ENCODE assay signal across 9 cellular contexts in genomic region chr4:149897784-149898183, GRCh38.
DNase-seq lines count a peak whose midpoint lies in the region; ATAC-seq and TF ChIP-seq lines count a peak whose summit lies in the region.
"Had no signal": no experiment of that assay in that cellular context is flagged by ENCODE, and none has a peak within 500 bp of the region (broad histone marks: within the 10 kb centered on the region; RNA-seq: fewer than 3 reads in every experiment).

No MANE protein-coding gene starts in this region.

- H3K36me3 ChIP-seq in RWPE2 (ENCODE audit: low read depth): no peaks in the 10 kb centered on the region

- CTCF ChIA-PET in CD4-positive, alpha-beta T cell (lab: Charles Lee): no interaction called here

- no peak overlapping the region for H2AK5ac ChIP-seq in H9 (ENCODE audit: insufficient read length, low read length)

- H3K4me1 Mint-ChIP-seq in H9: no peaks in the 10 kb centered on the region
- no peaks in the 10 kb centered on the region for H3K4me1 Mint-ChIP-seq in CD4-positive, alpha-beta T cell (ENCODE audit: low read depth)

- no peak overlapping the region for H3K56ac ChIP-seq in H9 (ENCODE audit: insufficient read length, low read depth, low read length)

- H3K27me3 ChIP-seq in H9 (ENCODE audit: insufficient read depth, low read length): no peaks in the 10 kb centered on the region
- no peaks in the 10 kb centered on the region for H3K27me3 ChIP-seq in RWPE2 (ENCODE audit: insufficient read depth, poor library complexity, severe bottlenecking)
- H3K27me3 ChIP-seq in CD4-positive, alpha-beta T cell (ENCODE audit: control insufficient read depth, insufficient read depth, low read length): no peaks in the 10 kb centered on the region

- no peak overlapping the region for H4K91ac ChIP-seq in H9 (ENCODE audit: insufficient read length, low read depth, low read length)

- H3T11ph ChIP-seq in H9 (ENCODE audit: low read length): no peak overlapping the region

- no peaks in the 10 kb centered on the region for H3K79me1 ChIP-seq in H9 (ENCODE audit: insufficient read depth, low read depth, low read length, poor library complexity, severe bottlenecking)

- no peak overlapping the region for H3K14ac ChIP-seq in H9 (ENCODE audit: insufficient read depth, low read length)

- intact Hi-C loops in CD4-positive, alpha-beta T cell (cut with DNase I, micrococcal nuclease): no loop called here

- H4K8ac ChIP-seq in H9 (replicated peaks; ENCODE audit: insufficient read length, low read depth, low read length): no peak overlapping the region

- no peaks in the 10 kb centered on the region for H4K20me1 ChIP-seq in H9 (ENCODE audit: control insufficient read depth, insufficient read depth, insufficient read length)

- TF ChIP-seq CTCF in H9 (conservative IDR thresholded peaks at IDR 0.05) (peak; percentile 71), RWPE2 (IDR thresholded peaks at IDR 0.05; ENCODE audit: poor library complexity, severe bottlenecking) (peak; percentile 61), coronary artery (IDR thresholded peaks at IDR 0.05) (no peak)
- TF ChIP-seq CTCF in CD4-positive, alpha-beta T cell (IDR thresholded peaks at IDR 0.05): no peak

- H3K9me3 Mint-ChIP-seq in H9: no peaks in the 10 kb centered on the region
- H3K9me3 Mint-ChIP-seq in CD4-positive, alpha-beta T cell: no peaks in the 10 kb centered on the region
- H3K9me3 Mint-ChIP-seq: activated T-cell treated with anti-CD3 and anti-CD28 coated beads, Interleukin-2, amount 50 U/mL, for 24 hours had no signal

- no peak overlapping the region for H2BK5ac ChIP-seq in H9 (ENCODE audit: insufficient read length, low read length)

- no peak overlapping the region for H2AFZ ChIP-seq in H9 (ENCODE audit: low read length)

- H2BK12ac ChIP-seq in H9 (ENCODE audit: insufficient read length, low read depth, low read length): no peak overlapping the region

- H3K27me3 Mint-ChIP-seq in H9 (ENCODE audit: low read depth): no peaks in the 10 kb centered on the region
- H3K27me3 Mint-ChIP-seq in CD4-positive, alpha-beta T cell: peaks cover 7% of the 10 kb centered on the region
- H3K27me3 Mint-ChIP-seq: activated T-cell treated with anti-CD3 and anti-CD28 coated beads, Interleukin-2, amount 50 U/mL, for 24 hours had no signal

- H3K79me2 ChIP-seq in H9 (ENCODE audit: insufficient read depth, low read length): no peaks in the 10 kb centered on the region

- no peak overlapping the region for H3K9ac ChIP-seq in H9 (ENCODE audit: extremely low read depth, insufficient read length, low read length)

- no peak overlapping the region for H3K4me3 Mint-ChIP-seq in H9
- no peak overlapping the region for H3K4me3 Mint-ChIP-seq in CD4-positive, alpha-beta T cell
- H3K4me3 Mint-ChIP-seq: activated T-cell treated with anti-CD3 and anti-CD28 coated beads, Interleukin-2, amount 50 U/mL, for 24 hours had no signal

- no peak overlapping the region for H3K23ac ChIP-seq in H9 (ENCODE audit: insufficient read length, low read depth, low read length)

- no peak overlapping the region for H3K4me3 ChIP-seq in RWPE2 (ENCODE audit: severe bottlenecking)
- no peak overlapping the region for H3K4me3 ChIP-seq in coronary artery

- H3K4me2 ChIP-seq in H9 (ENCODE audit: insufficient read depth, insufficient read length, low read length): no peak overlapping the region

- ATAC-seq in RWPE2 (ENCODE audit: low read depth) (peak; percentile 56; the same call in 1 of the 3 replicates), left lobe of liver (peak; percentile 68), GM21515 (IDR thresholded peaks at IDR 0.05; ENCODE audit: unreplicated experiment) (no peak)
- no peak for ATAC-seq in CD4-positive, alpha-beta T cell (ENCODE audit: poor library complexity)

- H2BK15ac ChIP-seq in H9 (ENCODE audit: low read depth, low read length): no peak overlapping the region

- no peaks in the 10 kb centered on the region for H3K4me1 ChIP-seq in H9 (ENCODE audit: insufficient read depth, low read length)
- no peaks in the 10 kb centered on the region for H3K4me1 ChIP-seq in RWPE2 (ENCODE audit: insufficient read depth, poor library complexity, severe bottlenecking)

- H3K9me3 ChIP-seq in H9 (ENCODE audit: control insufficient read depth, low read depth, low read length) (no peaks in the 10 kb centered on the region), RWPE2 (ENCODE audit: severe bottlenecking) (peaks cover 2% of the 10 kb centered on the region)
- no peaks in the 10 kb centered on the region for H3K9me3 ChIP-seq in CD4-positive, alpha-beta T cell (ENCODE audit: control insufficient read depth, low read length)

- no peak overlapping the region for H3K4ac ChIP-seq in H9 (ENCODE audit: low read depth, low read length)

- no peaks in the 10 kb centered on the region for H3K36me3 Mint-ChIP-seq in H9 (ENCODE audit: insufficient read depth in 1 of 3, low read depth in 3 of 3)
- no peaks in the 10 kb centered on the region for H3K36me3 Mint-ChIP-seq in CD4-positive, alpha-beta T cell (ENCODE audit: low read depth)

- H3K27ac ChIP-seq in H9 (ENCODE audit: insufficient read length, low read depth, low read length): no peak overlapping the region
- no peak overlapping the region for H3K27ac ChIP-seq in RWPE2 (ENCODE audit: poor library complexity, severe bottlenecking)
- no peak overlapping the region for H3K27ac ChIP-seq in coronary artery
- H3K27ac ChIP-seq in CD4-positive, alpha-beta T cell (ENCODE audit: low read depth, low read length): no peak overlapping the region

- no peak overlapping the region for H2BK20ac ChIP-seq in H9 (ENCODE audit: low read depth, low read length, poor library complexity, severe bottlenecking)

- POLR2A ChIA-PET in CD4-positive, alpha-beta T cell (lab: Charles Lee): no interaction called here

- no peak overlapping the region for H2BK120ac ChIP-seq in H9 (ENCODE audit: low read depth, low read length, poor library complexity, severe bottlenecking)

- H3K18ac ChIP-seq in H9 (ENCODE audit: insufficient read length, low read depth, low read length): no peak overlapping the region

- H4K5ac ChIP-seq in H9 (ENCODE audit: insufficient read length, low read depth, low read length): no peak overlapping the region

- peak; percentile 30 for DNase-seq in DMS114 treated with DMSO at 0.1 percent for 48 hours (lab: John Stamatoyannopoulos, UW; ENCODE audit: unreplicated experiment)
- no peak for DNase-seq in H9
- no peak for DNase-seq in RWPE2 (ENCODE audit: low spot score)
- DNase-seq in left lobe of liver (ENCODE audit: low spot score): no peak
- no peak for DNase-seq in cortex of kidney (lab: John Stamatoyannopoulos, UW)
- DNase-seq in coronary artery (ENCODE audit: low spot score): no peak
- no peak for DNase-seq in CD4-positive, alpha-beta T cell
- DNase-seq: activated T-cell treated with anti-CD3 and anti-CD28 coated beads, Interleukin-2, amount 50 U/mL, for 24 hours had no signal

- H3K23me2 ChIP-seq in H9 (ENCODE audit: insufficient read length, low read depth, low read length, poor library complexity, severe bottlenecking): no peaks in the 10 kb centered on the region

- no peak overlapping the region for H3K27ac Mint-ChIP-seq in H9
- H3K27ac Mint-ChIP-seq in CD4-positive, alpha-beta T cell: no peak overlapping the region
- H3K27ac Mint-ChIP-seq: activated T-cell treated with anti-CD3 and anti-CD28 coated beads, Interleukin-2, amount 50 U/mL, for 24 hours had no signal

Comparison
In these comparisons a context has a peak if more than half of its experiments do, and no peak if none do; other contexts are left out.
1. CTCF ChIP-seq: peak in H9 (single experiment) and RWPE2 (single experiment); none in coronary artery (single experiment) and CD4-positive, alpha-beta T cell (single experiment).
2. ATAC-seq: peak in RWPE2 (single experiment) and left lobe of liver (single experiment); none in GM21515 (single experiment) and CD4-positive, alpha-beta T cell (single experiment).